32 cellular contexts compared by ENCODE assay signal in genomic region chr2:62498739-62499138, GRCh38. TPM values are rescaled to one million over a fixed set of nuclear protein-coding genes. Genes with fewer than 3 reads are reported as not detected.
"Had no signal": no experiment of that assay in that cellular context is flagged by ENCODE, and none has a peak within 500 bp of the region (broad histone marks: within the 10 kb centered on the region; RNA-seq: fewer than 3 reads in every experiment).

No MANE protein-coding gene starts in this region.

- H3K9me3 Mint-ChIP-seq: activated CD4-positive, alpha-beta memory T cell treated with anti-CD3 and anti-CD28 coated beads for 36 hours; activated CD4-positive, alpha-beta T cell treated with anti-CD3 and anti-CD28 coated beads, Interleukin-2, amount 10 ng/mL, durations not matched to agents 24 days and 14 days; activated naive CD4-positive, alpha-beta T cell treated with anti-CD3 and anti-CD28 coated beads, Interleukin-2, amount 10 ng/mL, durations not matched to agents 7 days and 5 days; activated naive CD4-positive, alpha-beta T cell treated with anti-CD3 and anti-CD28 coated beads, Interleukin-2, amount 50 U/mL, for 72 hours; activated naive CD8-positive, alpha-beta T cell treated with anti-CD3 and anti-CD28 coated beads, Interleukin-2, amount 10 ng/mL, durations not matched to agents 7 days and 5 days; activated T-cell treated with anti-CD3 and anti-CD28 coated beads, Interleukin-2, amount 50 U/mL, for 24 hours; activated T-cell treated with anti-CD3 and anti-CD28 coated beads, Interleukin-2, amount 50 U/mL, for 72 hours; brain; T-helper 2 cell treated with Interferon-gamma antibody and Interleukin-4, amounts not matched to agents 5 μg/mL and 100 μg/mL, for 36 hours had no signal

- DNase-seq: activated CD4-positive, alpha-beta memory T cell treated with anti-CD3 and anti-CD28 coated beads for 36 hours; activated CD4-positive, alpha-beta T cell treated with anti-CD3 and anti-CD28 coated beads for 36 hours; activated CD4-positive, alpha-beta T cell treated with anti-CD3 and anti-CD28 coated beads, Interleukin-2, amount 10 ng/mL, durations not matched to agents 24 days and 14 days; activated CD4-positive, CD25-positive, alpha-beta regulatory T cell; activated CD4-positive, CD25-positive, alpha-beta regulatory T cell treated with anti-CD3 and anti-CD28 coated beads, Interleukin-2, amount 50 U/mL, for 72 hours; activated CD8-positive, alpha-beta memory T cell treated with anti-CD3 and anti-CD28 coated beads, Interleukin-2, amount 50 U/mL, for 48 hours; activated CD8-positive, alpha-beta T cell treated with anti-CD3 and anti-CD28 coated beads, Interleukin-2, amount 10 ng/mL, durations not matched to agents 7 days and 5 days; activated gamma-delta T cell; activated naive CD4-positive, alpha-beta T cell; activated naive CD4-positive, alpha-beta T cell treated with anti-CD3 and anti-CD28 coated beads, Interleukin-2, amount 10 ng/mL, durations not matched to agents 7 days and 5 days; activated naive CD8-positive, alpha-beta T cell treated with anti-CD3 and anti-CD28 coated beads, Interleukin-2, amount 10 ng/mL, durations not matched to agents 7 days and 5 days; activated T-cell treated with anti-CD3 and anti-CD28 coated beads for 4 hours; activated T-cell treated with anti-CD3 and anti-CD28 coated beads, Interleukin-2, amount 50 U/mL, for 24 hours; activated T-cell treated with anti-CD3 and anti-CD28 coated beads, Interleukin-2, amount 50 U/mL, for 72 hours; central memory CD4-positive, alpha-beta T cell; cerebellar nuclear complex; colonic mucosa; effector CD8-positive, alpha-beta T cell; esophagus squamous epithelium; foreskin melanocyte; head of caudate nucleus; T-helper 1 cell; T-helper 17 cell; T1000 had no signal

- H3K27me3 Mint-ChIP-seq: activated CD4-positive, alpha-beta memory T cell treated with anti-CD3 and anti-CD28 coated beads for 36 hours; activated T-cell treated with anti-CD3 and anti-CD28 coated beads, Interleukin-2, amount 50 U/mL, for 24 hours; brain had no signal

- H3K4me3 ChIP-seq: ascending aorta, breast epithelium, cardiac muscle cell, colonic mucosa, esophagus squamous epithelium had no signal

- H3K36me3 Mint-ChIP-seq: activated CD4-positive, alpha-beta memory T cell treated with anti-CD3 and anti-CD28 coated beads for 36 hours; activated naive CD4-positive, alpha-beta T cell treated with anti-CD3 and anti-CD28 coated beads, Interleukin-2, amount 10 ng/mL, durations not matched to agents 7 days and 5 days; activated naive CD4-positive, alpha-beta T cell treated with anti-CD3 and anti-CD28 coated beads, Interleukin-2, amount 50 U/mL, for 72 hours; activated naive CD8-positive, alpha-beta T cell treated with anti-CD3 and anti-CD28 coated beads, Interleukin-2, amount 10 ng/mL, durations not matched to agents 7 days and 5 days had no signal

- H3K27ac ChIP-seq: ascending aorta, breast epithelium, cardiac muscle cell, colonic mucosa, epithelial cell of prostate, esophagus squamous epithelium had no signal

- H3K27ac Mint-ChIP-seq: activated CD4-positive, alpha-beta memory T cell treated with anti-CD3 and anti-CD28 coated beads for 36 hours; activated CD4-positive, alpha-beta T cell treated with anti-CD3 and anti-CD28 coated beads for 36 hours; activated CD4-positive, alpha-beta T cell treated with anti-CD3 and anti-CD28 coated beads, Interleukin-2, amount 10 ng/mL, durations not matched to agents 24 days and 14 days; activated CD8-positive, alpha-beta T cell treated with anti-CD3 and anti-CD28 coated beads, Interleukin-2, amount 10 ng/mL, durations not matched to agents 7 days and 5 days; activated naive CD4-positive, alpha-beta T cell treated with anti-CD3 and anti-CD28 coated beads, Interleukin-2, amount 10 ng/mL, durations not matched to agents 7 days and 5 days; activated naive CD4-positive, alpha-beta T cell treated with anti-CD3 and anti-CD28 coated beads, Interleukin-2, amount 50 U/mL, for 72 hours; activated naive CD8-positive, alpha-beta T cell treated with anti-CD3 and anti-CD28 coated beads, Interleukin-2, amount 10 ng/mL, durations not matched to agents 7 days and 5 days; activated T-cell treated with anti-CD3 and anti-CD28 coated beads, Interleukin-2, amount 50 U/mL, for 24 hours; activated T-cell treated with anti-CD3 and anti-CD28 coated beads, Interleukin-2, amount 50 U/mL, for 72 hours; brain; T-helper 17 cell; T-helper 2 cell treated with Interferon-gamma antibody and Interleukin-4, amounts not matched to agents 5 μg/mL and 100 μg/mL, for 36 hours had no signal

- H3K27me3 ChIP-seq: ascending aorta, breast epithelium, cardiac muscle cell, colonic mucosa, esophagus squamous epithelium had no signal

- H3K4me3 Mint-ChIP-seq: activated CD4-positive, alpha-beta memory T cell treated with anti-CD3 and anti-CD28 coated beads for 36 hours; activated CD4-positive, alpha-beta T cell treated with anti-CD3 and anti-CD28 coated beads for 36 hours; activated CD4-positive, alpha-beta T cell treated with anti-CD3 and anti-CD28 coated beads, Interleukin-2, amount 10 ng/mL, durations not matched to agents 24 days and 14 days; activated CD8-positive, alpha-beta T cell treated with anti-CD3 and anti-CD28 coated beads, Interleukin-2, amount 10 ng/mL, durations not matched to agents 7 days and 5 days; activated naive CD4-positive, alpha-beta T cell treated with anti-CD3 and anti-CD28 coated beads, Interleukin-2, amount 10 ng/mL, durations not matched to agents 7 days and 5 days; activated naive CD8-positive, alpha-beta T cell treated with anti-CD3 and anti-CD28 coated beads, Interleukin-2, amount 10 ng/mL, durations not matched to agents 7 days and 5 days; activated T-cell treated with anti-CD3 and anti-CD28 coated beads, Interleukin-2, amount 50 U/mL, for 24 hours; activated T-cell treated with anti-CD3 and anti-CD28 coated beads, Interleukin-2, amount 50 U/mL, for 72 hours; brain; T-helper 17 cell; T-helper 2 cell treated with Interferon-gamma antibody and Interleukin-4, amounts not matched to agents 5 μg/mL and 100 μg/mL, for 36 hours had no signal

- ATAC-seq: activated CD4-positive, alpha-beta T cell treated with anti-CD3 and anti-CD28 coated beads for 36 hours; activated CD8-positive, alpha-beta T cell treated with anti-CD3 and anti-CD28 coated beads, Interleukin-2, amount 10 ng/mL, durations not matched to agents 7 days and 5 days; activated naive CD4-positive, alpha-beta T cell treated with anti-CD3 and anti-CD28 coated beads, Interleukin-2, amount 50 U/mL, for 72 hours; activated T-cell treated with anti-CD3 and anti-CD28 coated beads, Interleukin-2, amount 50 U/mL, for 72 hours; T-helper 17 cell had no signal

- H3K9me3 ChIP-seq: ascending aorta, breast epithelium, colonic mucosa, esophagus squamous epithelium had no signal

- H3K36me3 ChIP-seq: ascending aorta, breast epithelium, cardiac muscle cell, colonic mucosa had no signal

- H3K4me1 Mint-ChIP-seq: activated CD4-positive, alpha-beta T cell treated with anti-CD3 and anti-CD28 coated beads for 36 hours; activated CD4-positive, alpha-beta T cell treated with anti-CD3 and anti-CD28 coated beads, Interleukin-2, amount 10 ng/mL, durations not matched to agents 24 days and 14 days; activated naive CD4-positive, alpha-beta T cell treated with anti-CD3 and anti-CD28 coated beads, Interleukin-2, amount 10 ng/mL, durations not matched to agents 7 days and 5 days; activated naive CD8-positive, alpha-beta T cell treated with anti-CD3 and anti-CD28 coated beads, Interleukin-2, amount 10 ng/mL, durations not matched to agents 7 days and 5 days; T-helper 17 cell had no signal

- H3K4me1 ChIP-seq: ascending aorta, breast epithelium, colonic mucosa had no signal

- FAIRE-seq: endothelial cell of umbilical vein had no signal

RNA-seq across cellular contexts. Expression of gene TMEM17, which starts 7.3 kb away (rescaled TPM):
- total RNA-seq: activated CD8-positive, alpha-beta T cell treated with anti-CD3 and anti-CD28 coated beads, Interleukin-2, amount 10 ng/mL, durations not matched to agents 7 days and 5 days; activated naive CD4-positive, alpha-beta T cell treated with anti-CD3 and anti-CD28 coated beads, Interleukin-2, amount 50 U/mL, for 72 hours; activated naive CD8-positive, alpha-beta T cell treated with anti-CD3 and anti-CD28 coated beads, Interleukin-2, amount 10 ng/mL, durations not matched to agents 7 days and 5 days; ascending aorta; T-helper 17 cell had no signal
